Comparison of ENCODE assay signal across 6 cellular contexts in the genomic region with DNA sequence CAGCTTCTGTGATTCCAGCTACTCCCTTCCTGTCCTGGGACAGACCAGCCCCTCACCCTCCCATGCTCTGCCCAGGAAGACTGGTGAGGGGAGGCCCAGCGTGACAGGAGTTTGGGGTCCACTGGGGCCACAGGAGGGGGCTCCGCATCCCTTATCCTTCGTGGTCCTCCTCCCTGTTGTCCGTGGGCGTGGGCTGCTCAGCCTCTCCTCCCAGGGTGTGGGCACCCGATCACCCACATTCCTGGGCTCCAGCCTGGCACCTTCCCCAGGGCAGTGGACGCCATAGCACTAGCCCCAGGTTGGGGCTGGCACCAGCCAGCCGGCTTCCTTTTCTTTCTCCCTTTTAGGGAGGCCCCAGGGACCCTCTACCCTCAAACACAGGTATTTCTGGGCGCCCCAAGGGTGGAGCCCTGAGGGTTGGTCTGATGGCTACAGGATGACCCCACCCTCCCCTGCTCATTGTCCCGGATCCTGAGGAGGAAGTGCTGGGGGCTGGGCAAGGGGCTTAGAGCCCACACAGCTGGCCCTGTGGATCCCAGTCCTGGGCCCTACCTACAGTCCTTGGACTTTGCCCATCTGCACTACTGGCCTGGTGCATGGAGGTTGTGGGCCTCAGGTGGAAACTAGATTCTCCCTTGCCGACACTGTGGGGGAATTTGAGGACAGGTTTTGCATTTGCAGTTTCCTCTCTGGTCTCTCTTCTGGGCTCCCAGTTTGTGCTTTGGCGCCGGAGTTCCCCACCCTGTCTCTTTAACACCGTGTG. TPM values are rescaled to one million over a fixed set of nuclear protein-coding genes. Genes with fewer than 3 reads are reported as not detected.
DNase-seq lines count a peak whose midpoint lies in the region; ATAC-seq and TF ChIP-seq lines count a peak whose summit lies in the region.

No MANE protein-coding gene starts in this region.

- peaks cover 16% of the 10 kb centered on the region for H3K79me2 ChIP-seq in trophoblast cell (ENCODE audit: control insufficient read depth, insufficient read depth, low read length, poor library complexity)

- H2BK12ac ChIP-seq in trophoblast cell (ENCODE audit: low read length): no peak overlapping the region

- DNase-seq in HuH-7 (ENCODE audit: low spot score) (peak; percentile 75), coronary artery (ENCODE audit: low spot score) (peak; percentile 72), trophoblast cell (no peak), GM19238 (ENCODE audit: insufficient read length, low spot score) (no peak), amniotic stem cell (lab: John Stamatoyannopoulos, UW) (no peak)

- peak overlapping the region; percentile 78 for H2AK5ac ChIP-seq in trophoblast cell (ENCODE audit: low read length)

- peak overlapping the region; percentile 47 for H3K14ac ChIP-seq in trophoblast cell (ENCODE audit: low read length)

- no peak for ATAC-seq in GM21447 (IDR thresholded peaks at IDR 0.05; ENCODE audit: unreplicated experiment)

- H2BK120ac ChIP-seq in trophoblast cell (ENCODE audit: insufficient read depth, low read length, poor library complexity): peak overlapping the region; percentile 14

- H3K23ac ChIP-seq in trophoblast cell (ENCODE audit: low read length): no peak overlapping the region

- peak overlapping the region; percentile 99 for H3K4me3 ChIP-seq in coronary artery
- peak overlapping the region; percentile 86 for H3K4me3 ChIP-seq in trophoblast cell (ENCODE audit: low read depth, low read length)

- H3K4me1 ChIP-seq in trophoblast cell (ENCODE audit: control insufficient read depth in 1 of 2, insufficient read depth in 2 of 2, low read length in 2 of 2): peaks cover 14 to 16% of the 10 kb centered on the region in 2 experiments

- peak overlapping the region; percentile 59 for H3K4ac ChIP-seq in trophoblast cell (ENCODE audit: low read depth, low read length)

- H3K36me3 ChIP-seq in trophoblast cell (ENCODE audit: control insufficient read depth in 1 of 2, insufficient read depth in 2 of 2, low read length in 2 of 2): peaks cover 33 to 34% of the 10 kb centered on the region in 2 experiments

- H3K27me3 ChIP-seq in trophoblast cell (ENCODE audit: insufficient read depth, low read length): no peaks in the 10 kb centered on the region

- peak overlapping the region; percentile 33 for H4K91ac ChIP-seq in trophoblast cell (ENCODE audit: low read depth, low read length)

- H2AFZ ChIP-seq in trophoblast cell (ENCODE audit: insufficient read depth, low read length, poor library complexity): peak overlapping the region; percentile 17

- TF ChIP-seq CTCF in coronary artery (IDR thresholded peaks at IDR 0.05): no peak

- peaks cover 14% of the 10 kb centered on the region for H3K79me1 ChIP-seq in trophoblast cell (ENCODE audit: low read length)

- H3K4me2 ChIP-seq in trophoblast cell (ENCODE audit: low read length): peak overlapping the region; percentile 94

- H3K9me3 ChIP-seq in trophoblast cell (ENCODE audit: insufficient read depth, low read depth, low read length): peaks cover 1% of the 10 kb centered on the region

- no peak overlapping the region for H2BK5ac ChIP-seq in trophoblast cell (ENCODE audit: low read depth, low read length, poor library complexity)

- no CpG with 5 or more reads among the region's 14 CpGs for WGBS in trophoblast cell (ENCODE audit: extremely low coverage, insufficient coverage, insufficient read length)

- H4K12ac ChIP-seq in trophoblast cell (ENCODE audit: low read depth, low read length): no peak overlapping the region

- H3K27ac ChIP-seq in coronary artery (peak overlapping the region; percentile 90 to 95), trophoblast cell (ENCODE audit: low read depth, low read length) (no peak overlapping the region)

- H3K18ac ChIP-seq in trophoblast cell (ENCODE audit: low read length): peak overlapping the region; percentile 58

- peak overlapping the region; percentile 43 for H4K8ac ChIP-seq in trophoblast cell (ENCODE audit: low read depth, low read length)

- peak overlapping the region; percentile 61 for H3K9ac ChIP-seq in trophoblast cell (ENCODE audit: low read length)

RNA-seq across cellular contexts. Expression of gene KIF1C, which starts 1.1 kb away (rescaled TPM):
- 34.8 and 36.6 TPM in 2 replicates for polyA plus RNA-seq in trophoblast cell (2013)

RNA-seq across cellular contexts. Expression of gene INCA1, which starts 1.5 kb away (rescaled TPM):
- 0.55 and 0.56 TPM in 2 replicates for polyA plus RNA-seq in trophoblast cell (2013)

RNA-seq across cellular contexts. Expression of gene CAMTA2, which starts 11.4 kb away (rescaled TPM):
- 38.3 and 39.7 TPM in 2 replicates for polyA plus RNA-seq in trophoblast cell (2013)

RNA-seq across cellular contexts. Expression of gene SPAG7, which starts 31.2 kb away (rescaled TPM):
- 59.1 and 62.6 TPM in 2 replicates for polyA plus RNA-seq in trophoblast cell (2013)

RNA-seq across cellular contexts. Expression of gene SLC52A1, which starts 36.4 kb away (rescaled TPM):
- polyA plus RNA-seq in trophoblast cell (2013): 0.82 and 0.86 TPM in 2 replicates

Comparison
In these comparisons a context has a peak if more than half of its experiments do, and no peak if none do; other contexts are left out.
1. DNase-seq: peak in HuH-7 (single experiment) and coronary artery (single experiment); none in trophoblast cell (0 of 2), GM19238 (single experiment) and amniotic stem cell (single experiment).